ENCODE assay signal across 15 cellular contexts in the genomic region with DNA sequence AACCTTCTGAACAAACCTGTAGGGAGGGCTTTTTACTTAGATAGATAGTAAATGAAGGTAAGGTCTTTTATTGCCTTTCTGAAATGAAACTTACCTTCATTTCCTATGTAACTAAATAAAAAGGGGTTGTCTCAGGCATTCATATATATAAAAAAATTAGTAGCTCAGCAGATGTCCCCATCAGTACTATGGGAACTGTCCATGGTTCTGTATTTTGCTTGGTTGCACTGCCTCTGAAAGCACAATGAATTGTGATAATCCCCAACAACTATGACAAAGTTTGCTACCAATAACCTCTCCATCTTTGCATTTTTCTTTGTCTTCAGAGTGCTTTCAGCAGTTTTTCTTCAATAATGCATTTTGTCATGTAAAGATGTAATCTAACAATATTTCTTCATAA.
DNase-seq lines count a peak whose midpoint lies in the region; ATAC-seq and TF ChIP-seq lines count a peak whose summit lies in the region.
"Had no signal": no experiment of that assay in that cellular context is flagged by ENCODE, and none has a peak within 500 bp of the region (broad histone marks: within the 10 kb centered on the region; RNA-seq: fewer than 3 reads in every experiment).

No MANE protein-coding gene starts in this region.

- ATAC-seq in HG03442 (IDR thresholded peaks at IDR 0.05; ENCODE audit: unreplicated experiment) = no peak
- ATAC-seq in left lobe of liver = no peak
- ATAC-seq: esophagus mucosa, upper lobe of right lung had no signal

- TF ChIP-seq CTCF in GM13977 (IDR thresholded peaks at IDR 0.05; ENCODE audit: extremely low read depth, insufficient read depth, missing control alignments) = no peak

- DNase-seq in ACHN (peak; percentile 28), KBM-7 (peak; percentile 2), amniotic epithelial cell (ENCODE audit: low read depth) (peak; percentile 44), glomerular visceral epithelial cell (ENCODE audit: extremely low spot score) (peak; percentile 19), GM13977 (ENCODE audit: low spot score) (no peak), left lobe of liver (ENCODE audit: low spot score) (no peak), cerebellar nuclear complex (lab: John Stamatoyannopoulos, UW) (no peak)
- DNase-seq: activated naive CD4-positive, alpha-beta T cell treated with anti-CD3 and anti-CD28 coated beads, Interleukin-2, amount 10 ng/mL, durations not matched to agents 7 days and 5 days; H7; NCI-H1694; NCI-H524; stimulated activated CD4-positive, alpha-beta T cell treated with anti-CD3 and anti-CD28 coated beads, Interleukin-2, amount 100 ng/mL, for 24 hours; upper lobe of right lung had no signal

- in situ Hi-C loops in ACHN (cut with HindIII; ENCODE audit: low pct_ligation_motif_present, low pct_unique_long_range_greater_than_20kb, low sequenced_read_pairs) = no loop called here
- in situ Hi-C loops in KBM-7 (cut with MboI; ENCODE audit: low pct_unique_long_range_greater_than_20kb, low sequenced_read_pairs) = no loop called here
- in situ Hi-C loops in GM13977 (cut with MboI; ENCODE audit: low pct_unique_long_range_greater_than_20kb, low sequenced_read_pairs, unreplicated experiment) = no loop called here

Comparison
In these comparisons a context has a peak if more than half of its experiments do, and no peak if none do; other contexts are left out.
1. DNase-seq: peak in ACHN (single experiment), KBM-7 (single experiment), amniotic epithelial cell (single experiment) and glomerular visceral epithelial cell (single experiment); none in GM13977 (single experiment), left lobe of liver (single experiment) and cerebellar nuclear complex (0 of 2).